In genomic region chr18:41745166-41746049, GRCh38 we compare ENCODE assay signal across 8 cellular contexts.
DNase-seq lines count a peak whose midpoint lies in the region; ATAC-seq and TF ChIP-seq lines count a peak whose summit lies in the region.

No MANE protein-coding gene starts in this region.

- POLR2A ChIA-PET in HEK293T (lab: Yijun Ruan, JAX) = no interaction called here

- ATAC-seq in psoas muscle = no peak

- H4K20me1 ChIP-seq in SU-DHL-6 (ENCODE audit: low read depth, low read length) = no peaks in the 10 kb centered on the region

- no peak overlapping the region for H2AFZ ChIP-seq in SU-DHL-6 (ENCODE audit: low read depth, low read length, severe bottlenecking)

- H3K4me3 ChIP-seq in SU-DHL-6 (ENCODE audit: insufficient read depth, low read length, poor library complexity, severe bottlenecking) = no peak overlapping the region
- no peak overlapping the region for H3K4me3 ChIP-seq in fibroblast of villous mesenchyme (ENCODE audit: low read depth, low read length)
- H3K4me3 ChIP-seq in psoas muscle = no peak overlapping the region

- H3K9me3 ChIP-seq in SU-DHL-6 (ENCODE audit: insufficient read depth, low read length) (no peaks in the 10 kb centered on the region), psoas muscle (no peaks in the 10 kb centered on the region)

- no peak overlapping the region for H3K4me2 ChIP-seq in SU-DHL-6 (ENCODE audit: low read depth, low read length, poor library complexity, severe bottlenecking)

- H3K27ac ChIP-seq in SU-DHL-6 (ENCODE audit: low read depth, low read length) = no peak overlapping the region
- no peak overlapping the region for H3K27ac ChIP-seq in psoas muscle

- no peaks in the 10 kb centered on the region for H3K79me2 ChIP-seq in SU-DHL-6 (ENCODE audit: insufficient read depth, low read length)

- no peaks in the 10 kb centered on the region for H3F3A ChIP-seq in SU-DHL-6 (ENCODE audit: insufficient read depth)

- H3K4me1 ChIP-seq in psoas muscle = no peaks in the 10 kb centered on the region

- DNase-seq in NK-92 treated with Interleukin-12 subunit alpha and Interleukin-12 subunit beta, amount 100 ng/mL, for 24 hours (lab: John Stamatoyannopoulos, UW) = peak; percentile 2
- DNase-seq in NK-92 (lab: John Stamatoyannopoulos, UW; ENCODE audit: unreplicated experiment) = no peak
- peak; percentile 39 for DNase-seq in HEK293T (ENCODE audit: extremely low spot score)
- DNase-seq in NCI-H146 treated with DMSO at 0.1 percent for 48 hours (lab: John Stamatoyannopoulos, UW; ENCODE audit: unreplicated experiment) = peak; percentile 93
- peak; percentile 41 for DNase-seq in fibroblast of villous mesenchyme (ENCODE audit: low read depth)
- DNase-seq in psoas muscle = peak in 1 of 2 donors; percentile 15
- DNase-seq in putamen (ENCODE audit: low spot score) = no peak

- H3K9ac ChIP-seq in SU-DHL-6 (ENCODE audit: low read length) = no peak overlapping the region

- 29 to 33% (median 32%) methylated on average over 5 of the region's 5 CpGs for WGBS in psoas muscle, 3 donors

- H3K36me3 ChIP-seq in SU-DHL-6 (ENCODE audit: low read length) (no peaks in the 10 kb centered on the region), psoas muscle (ENCODE audit: insufficient read depth in 1 of 2, low read depth in 1 of 2) (no peaks in the 10 kb centered on the region)

- H3K27me3 ChIP-seq in SU-DHL-6 (ENCODE audit: low read length) (no peaks in the 10 kb centered on the region), psoas muscle (ENCODE audit: insufficient read depth in 3 of 3, low read length in 2 of 3) (no peaks in the 10 kb centered on the region)

- TF ChIP-seq CTCF in SU-DHL-6 (IDR thresholded peaks at IDR 0.05; ENCODE audit: insufficient read depth, low read length, poor library complexity, severe bottlenecking) (peak; percentile 58), fibroblast of villous mesenchyme (IDR thresholded peaks at IDR 0.05; ENCODE audit: insufficient read depth, low read depth, low read length) (peak; percentile 70), psoas muscle (IDR thresholded peaks at IDR 0.05) (peak; percentile 36)

- intact Hi-C loops in psoas muscle (cut with DNase I) = no loop called here

- H3K9me2 ChIP-seq in SU-DHL-6 (replicated peaks; ENCODE audit: insufficient read depth, low read length) = no peaks in the 10 kb centered on the region

- CTCF ChIA-PET in HEK293T (lab: Yijun Ruan, JAX) = interaction anchor here (0.6 kb wide), 1 partner anchor 213 kb away, joined by 3 read pairs; no protein-coding TSS in a partner anchor

TF ChIP-seq in HEK293T, 16 proteins besides CTCF, POLR2A, EP300 and RAD21:
- TF ChIP-seq NFRKB (IDR thresholded peaks at IDR 0.05) (no peak), ELF4 (IDR thresholded peaks at IDR 0.05) (no peak), L3MBTL2 (conservative IDR thresholded peaks at IDR 0.05) (no peak), PKNOX1 (IDR thresholded peaks at IDR 0.05) (no peak), HDGF (IDR thresholded peaks at IDR 0.05; ENCODE audit: borderline replicate concordance) (no peak), ARNT (IDR thresholded peaks at IDR 0.05) (no peak), CTBP1 (IDR thresholded peaks at IDR 0.05; ENCODE audit: borderline replicate concordance) (no peak), FOXK2 (IDR thresholded peaks at IDR 0.05) (no peak), SP1 (IDR thresholded peaks at IDR 0.05) (no peak), SUZ12 (IDR thresholded peaks at IDR 0.05) (no peak), TARDBP (IDR thresholded peaks at IDR 0.05) (no peak), ZNF384 (IDR thresholded peaks at IDR 0.05) (no peak), FOXM1 (IDR thresholded peaks at IDR 0.05; ENCODE audit: borderline replicate concordance) (no peak), BHLHE40 (IDR thresholded peaks at IDR 0.05; ENCODE audit: borderline replicate concordance) (no peak), LEF1 (IDR thresholded peaks at IDR 0.05; ENCODE audit: borderline replicate concordance) (no peak)

Comparison
In these comparisons a context has a peak if more than half of its experiments do, and no peak if none do; other contexts are left out.
1. DNase-seq: peak in NK-92 treated with Interleukin-12 subunit alpha and Interleukin-12 subunit beta, amount 100 ng/mL, for 24 hours (single experiment), HEK293T (single experiment), NCI-H146 treated with DMSO at 0.1 percent for 48 hours (single experiment) and fibroblast of villous mesenchyme (single experiment); none in NK-92 (single experiment) and putamen (single experiment).
2. Peak in every context shown above with its lines, with median percentiles within 50 percentile points of each other: CTCF ChIP-seq.